In genomic region chr10:70234668-70235447, GRCh38 we compare ENCODE assay signal across 2 cellular contexts.
TF ChIP-seq lines count a peak whose summit lies in the region.

No MANE protein-coding gene starts in this region.

TF ChIP-seq in HEK293, 187 proteins besides CTCF, POLR2A, EP300 and RAD21 (continued from another document):
- TF ChIP-seq ZEB2 (tag by site-specific recombination; IDR thresholded peaks at IDR 0.05) (0 out of 2 replicates have a peak, but pooled peaks have one; percentile 27), FEZF1 (tag by site-specific recombination; IDR thresholded peaks at IDR 0.05) (peak; percentile 64), ZNF335 (tag by site-specific recombination; conservative IDR thresholded peaks at IDR 0.05) (peak; percentile 53; the same call in 1 of the 2 replicates), TRIM28 (IDR thresholded peaks at IDR 0.05; ENCODE audit: borderline replicate concordance, low read length) (peak; percentile 41; the same call in 1 of the 2 replicates), ZFHX2 (tag by site-specific recombination; conservative IDR thresholded peaks at IDR 0.05) (peak; percentile 50; the same call in 1 of the 2 replicates), PRDM1 (tag by site-specific recombination; IDR thresholded peaks at IDR 0.05) (peak; percentile 84), ZNF148 (tag by site-specific recombination; IDR thresholded peaks at IDR 0.05; ENCODE audit: borderline replicate concordance) (no peak), ZNF48 (tag by site-specific recombination; IDR thresholded peaks at IDR 0.05) (no peak), KLF17 (tag by site-specific recombination; IDR thresholded peaks at IDR 0.05) (0 out of 2 replicates have a peak, but pooled peaks have one; percentile 30), SP7 (tag by site-specific recombination; IDR thresholded peaks at IDR 0.05) (peak; percentile 26; the same call in 1 of the 2 replicates)
TF ChIP-seq in HEK293: peak in this region for 9.

TF ChIP-seq in GM12878, 131 proteins besides CTCF, POLR2A, EP300 and RAD21 (continued from another document):
- TF ChIP-seq ZNF687 (IDR thresholded peaks at IDR 0.05) (no peak), JUNB (IDR thresholded peaks at IDR 0.05) (no peak), PKNOX1 (IDR thresholded peaks at IDR 0.05) (no peak), EED (IDR thresholded peaks at IDR 0.05; ENCODE audit: low read depth) (no peak), SMAD1 (IDR thresholded peaks at IDR 0.05; ENCODE audit: low read depth, partially characterized antibody) (no peak), E2F8 (IDR thresholded peaks at IDR 0.05; ENCODE audit: low read depth, partially characterized antibody) (no peak), SUPT20H (IDR thresholded peaks at IDR 0.05; ENCODE audit: borderline replicate concordance, control insufficient read depth, low read depth, low read length) (no peak), STAT3 (IDR thresholded peaks at IDR 0.05; ENCODE audit: low read depth, low read length) (no peak), CHD1 (IDR thresholded peaks at IDR 0.05; ENCODE audit: low read depth, low read length) (no peak), NBN (IDR thresholded peaks at IDR 0.05) (no peak), MTA2 (IDR thresholded peaks at IDR 0.05; ENCODE audit: low read depth) (no peak), RELB (IDR thresholded peaks at IDR 0.05; ENCODE audit: low read depth) (no peak), CBX3 (IDR thresholded peaks at IDR 0.05; ENCODE audit: borderline replicate concordance, low read depth) (no peak), ZNF622 (IDR thresholded peaks at IDR 0.05) (no peak), POLR2AphosphoS2 (IDR thresholded peaks at IDR 0.05; ENCODE audit: low read depth, low read length) (no peak), NFIC (IDR thresholded peaks at IDR 0.05; ENCODE audit: low read depth, low read length) (no peak)
- TF ChIP-seq, protein P1, sequence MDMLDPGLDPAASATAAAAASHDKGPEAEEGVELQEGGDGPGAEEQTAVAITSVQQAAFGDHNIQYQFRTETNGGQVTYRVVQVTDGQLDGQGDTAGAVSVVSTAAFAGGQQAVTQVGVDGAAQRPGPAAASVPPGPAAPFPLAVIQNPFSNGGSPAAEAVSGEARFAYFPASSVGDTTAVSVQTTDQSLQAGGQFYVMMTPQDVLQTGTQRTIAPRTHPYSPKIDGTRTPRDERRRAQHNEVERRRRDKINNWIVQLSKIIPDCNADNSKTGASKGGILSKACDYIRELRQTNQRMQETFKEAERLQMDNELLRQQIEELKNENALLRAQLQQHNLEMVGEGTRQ (IDR thresholded peaks at IDR 0.05; ENCODE audit: borderline replicate concordance, low read depth, low read length) = no peak
- TF ChIP-seq, protein P2, sequence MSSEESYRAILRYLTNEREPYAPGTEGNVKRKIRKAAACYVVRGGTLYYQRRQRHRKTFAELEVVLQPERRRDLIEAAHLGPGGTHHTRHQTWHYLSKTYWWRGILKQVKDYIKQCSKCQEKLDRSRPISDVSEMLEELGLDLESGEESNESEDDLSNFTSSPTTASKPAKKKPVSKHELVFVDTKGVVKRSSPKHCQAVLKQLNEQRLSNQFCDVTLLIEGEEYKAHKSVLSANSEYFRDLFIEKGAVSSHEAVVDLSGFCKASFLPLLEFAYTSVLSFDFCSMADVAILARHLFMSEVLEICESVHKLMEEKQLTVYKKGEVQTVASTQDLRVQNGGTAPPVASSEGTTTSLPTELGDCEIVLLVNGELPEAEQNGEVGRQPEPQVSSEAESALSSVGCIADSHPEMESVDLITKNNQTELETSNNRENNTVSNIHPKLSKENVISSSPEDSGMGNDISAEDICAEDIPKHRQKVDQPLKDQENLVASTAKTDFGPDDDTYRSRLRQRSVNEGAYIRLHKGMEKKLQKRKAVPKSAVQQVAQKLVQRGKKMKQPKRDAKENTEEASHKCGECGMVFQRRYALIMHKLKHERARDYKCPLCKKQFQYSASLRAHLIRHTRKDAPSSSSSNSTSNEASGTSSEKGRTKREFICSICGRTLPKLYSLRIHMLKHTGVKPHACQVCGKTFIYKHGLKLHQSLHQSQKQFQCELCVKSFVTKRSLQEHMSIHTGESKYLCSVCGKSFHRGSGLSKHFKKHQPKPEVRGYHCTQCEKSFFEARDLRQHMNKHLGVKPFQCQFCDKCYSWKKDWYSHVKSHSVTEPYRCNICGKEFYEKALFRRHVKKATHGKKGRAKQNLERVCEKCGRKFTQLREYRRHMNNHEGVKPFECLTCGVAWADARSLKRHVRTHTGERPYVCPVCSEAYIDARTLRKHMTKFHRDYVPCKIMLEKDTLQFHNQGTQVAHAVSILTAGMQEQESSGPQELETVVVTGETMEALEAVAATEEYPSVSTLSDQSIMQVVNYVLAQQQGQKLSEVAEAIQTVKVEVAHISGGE (CRISPR knock-in tag; IDR thresholded peaks at IDR 0.05) = no peak
